ENCODE assay signal across 13 cellular contexts in the genomic region with DNA sequence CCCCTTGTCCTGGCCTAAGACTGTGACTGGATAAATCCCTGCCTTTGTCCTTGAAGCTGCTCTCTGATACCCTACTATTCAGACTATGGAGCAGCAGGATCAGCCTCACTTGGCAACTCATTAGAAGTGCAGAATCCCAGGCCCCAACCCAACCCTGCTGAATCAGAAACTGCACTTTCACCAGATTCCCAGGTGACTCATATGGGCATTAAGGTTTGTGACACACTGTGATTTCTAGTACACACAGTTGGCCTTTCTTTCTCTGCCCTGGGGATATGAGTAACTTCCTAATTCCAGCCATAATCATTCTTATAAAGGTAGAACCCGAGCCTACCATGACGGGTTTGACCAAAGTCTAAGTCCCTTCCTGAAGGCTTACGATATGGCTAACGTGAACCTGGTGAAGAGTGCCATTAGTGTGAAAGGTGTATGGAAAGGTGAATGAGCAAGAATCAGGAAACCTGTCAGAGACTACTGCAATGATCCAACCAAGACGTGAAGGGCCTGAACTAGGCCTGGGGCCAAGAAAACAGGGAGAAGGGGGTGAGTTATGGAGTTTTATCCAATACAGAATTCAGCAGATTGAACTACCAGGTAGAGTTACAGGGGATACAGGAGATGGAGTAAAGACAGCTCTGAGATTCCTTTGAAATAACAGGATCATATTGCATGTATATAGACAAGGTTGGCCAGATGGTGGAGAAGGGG.
A peak's percentile ranks its signal among the peaks of the same experiment; 100 is the strongest.
DNase-seq lines count a peak whose midpoint lies in the region; ATAC-seq and TF ChIP-seq lines count a peak whose summit lies in the region.
"Had no signal": no experiment of that assay in that cellular context is flagged by ENCODE, and none has a peak within 500 bp of the region (broad histone marks: within the 10 kb centered on the region; RNA-seq: fewer than 3 reads in every experiment).

No MANE protein-coding gene starts in this region.

- TF ChIP-seq POLR2A in gastrocnemius medialis (IDR thresholded peaks at IDR 0.05), result no peak
- no peak for TF ChIP-seq POLR2A in body of pancreas (IDR thresholded peaks at IDR 0.05)

- peak; percentile 21 to 60 for ATAC-seq in gastrocnemius medialis
- no peak for ATAC-seq in GM21786 (IDR thresholded peaks at IDR 0.05; ENCODE audit: unreplicated experiment)
- no peak for ATAC-seq in body of pancreas
- ATAC-seq: sciatic nerve had no signal

- DNase-seq in EH (ENCODE audit: low read depth) (peak; percentile 91), RWPE1 (ENCODE audit: low spot score) (peak; percentile 84), fibroblast of mammary gland (ENCODE audit: low read depth) (peak; percentile 100), gastrocnemius medialis (no peak), body of pancreas (no peak), medulla oblongata (ENCODE audit: extremely low spot score) (no peak), AML-193 (lab: John Stamatoyannopoulos, UW) (no peak)
- DNase-seq: activated CD4-positive, alpha-beta T cell treated with anti-CD3 and anti-CD28 coated beads for 4 hours; activated naive CD4-positive, alpha-beta T cell treated with anti-CD3 and anti-CD28 coated beads for 36 hours; erythroblast; NCI-H146 had no signal

- H3K27me3 ChIP-seq in gastrocnemius medialis, result no peaks in the 10 kb centered on the region
- no peaks in the 10 kb centered on the region for H3K27me3 ChIP-seq in body of pancreas

- no peak for TF ChIP-seq CTCF in RWPE1 (conservative IDR thresholded peaks at IDR 0.05; ENCODE audit: low read depth)
- TF ChIP-seq CTCF in fibroblast of mammary gland (conservative IDR thresholded peaks at IDR 0.05; ENCODE audit: control insufficient read depth, insufficient read depth, low read depth, low read length), result no peak
- no peak for TF ChIP-seq CTCF in gastrocnemius medialis (IDR thresholded peaks at IDR 0.05 in 4 of 5, conservative IDR thresholded peaks at IDR 0.05 in 1 of 5)
- no peak for TF ChIP-seq CTCF in body of pancreas (IDR thresholded peaks at IDR 0.05)

- H3K36me3 ChIP-seq in gastrocnemius medialis (no peaks in the 10 kb centered on the region), body of pancreas (replicated peaks in 1 of 2; ENCODE audit: insufficient read depth in 1 of 2, low read depth in 2 of 2) (no peaks in the 10 kb centered on the region)

- H3K4me1 ChIP-seq in gastrocnemius medialis, result peaks cover 5 to 7% of the 10 kb centered on the region in 2 donors
- no peaks in the 10 kb centered on the region for H3K4me1 ChIP-seq in body of pancreas

- 75 to 79% methylated on average over 5 of the region's 5 CpGs for WGBS in body of pancreas, 2 donors

- POLR2A ChIA-PET in RWPE1 (lab: Yijun Ruan, JAX; ENCODE audit: low non-redundant PET), result no interaction called here

- no peak overlapping the region for H3K27ac ChIP-seq in RWPE1
- H3K27ac ChIP-seq in gastrocnemius medialis, result peak overlapping the region in 1 of 4 donors; percentile 45
- H3K27ac ChIP-seq in body of pancreas, result no peak overlapping the region

- in situ Hi-C loops in gastrocnemius medialis (cut with MboI; ENCODE audit: low sequenced_read_pairs in 4 of 4), result loop anchor here in 1 of 4 donors (10.0 to 25.0 kb wide), 2 partner anchors 133 to 375 kb away; no protein-coding TSS in a partner anchor

- H3K4me3 ChIP-seq in fibroblast of mammary gland (ENCODE audit: control insufficient read depth, low read depth, low read length) (no peak overlapping the region), gastrocnemius medialis (no peak overlapping the region), body of pancreas (no peak overlapping the region)

- CTCF ChIA-PET in RWPE1 (lab: Yijun Ruan, JAX), result no interaction called here

- H3K9me3 ChIP-seq in gastrocnemius medialis, result no peaks in the 10 kb centered on the region
- H3K9me3 ChIP-seq in body of pancreas, result no peaks in the 10 kb centered on the region

- intact Hi-C loops in gastrocnemius medialis (cut with DNase I; ENCODE audit: low total_unique reads), result loop anchor here (10.0 kb wide), 2 partner anchors 77 to 387 kb away; no protein-coding TSS in a partner anchor
- intact Hi-C loops in body of pancreas (cut with DNase I), result no loop called here

Comparison
In these comparisons a context has a peak if more than half of its experiments do, and no peak if none do; other contexts are left out.
1. DNase-seq: peak in EH (single experiment), RWPE1 (single experiment) and fibroblast of mammary gland (single experiment); none in gastrocnemius medialis (0 of 2), body of pancreas (0 of 4), medulla oblongata (single experiment) and AML-193 (0 of 2).
2. ATAC-seq: peak in gastrocnemius medialis (2 of 2); none in GM21786 (single experiment) and body of pancreas (single experiment).